Comparison of ENCODE assay signal across 1 cellular context in genomic region chr6:135087403-135087802, GRCh38.
TF ChIP-seq lines count a peak whose summit lies in the region.

No MANE protein-coding gene starts in this region.

TF ChIP-seq in K562, 482 proteins besides CTCF, POLR2A, EP300 and RAD21 (continued from another document):
- TF ChIP-seq BRF1 (IDR thresholded peaks at IDR 0.05; ENCODE audit: borderline replicate concordance, extremely low read depth, insufficient read length), result no peak
- TF ChIP-seq ZNF740 (CRISPR knock-in tag; IDR thresholded peaks at IDR 0.05), result no peak
- no peak for TF ChIP-seq ZNF740 (tag; IDR thresholded peaks at IDR 0.05)
- TF ChIP-seq ZEB2 (IDR thresholded peaks at IDR 0.05), result no peak
- TF ChIP-seq ZBTB5 (IDR thresholded peaks at IDR 0.05), result no peak
- TF ChIP-seq SAP30 (IDR thresholded peaks at IDR 0.05; ENCODE audit: borderline replicate concordance, insufficient read depth, low read depth, low read length, poor library complexity, severe bottlenecking), result no peak
- TF ChIP-seq NR4A1 (CRISPR knock-in tag; IDR thresholded peaks at IDR 0.05), result no peak
- TF ChIP-seq NR4A1 (tag; IDR thresholded peaks at IDR 0.05), result no peak
- no peak for TF ChIP-seq KLF10 (CRISPR knock-in tag; IDR thresholded peaks at IDR 0.05)
- TF ChIP-seq BCL6 (CRISPR knock-in tag; IDR thresholded peaks at IDR 0.05), result no peak
- no peak for TF ChIP-seq ZNF830 (CRISPR knock-in tag; IDR thresholded peaks at IDR 0.05)
- TF ChIP-seq, protein P1, sequence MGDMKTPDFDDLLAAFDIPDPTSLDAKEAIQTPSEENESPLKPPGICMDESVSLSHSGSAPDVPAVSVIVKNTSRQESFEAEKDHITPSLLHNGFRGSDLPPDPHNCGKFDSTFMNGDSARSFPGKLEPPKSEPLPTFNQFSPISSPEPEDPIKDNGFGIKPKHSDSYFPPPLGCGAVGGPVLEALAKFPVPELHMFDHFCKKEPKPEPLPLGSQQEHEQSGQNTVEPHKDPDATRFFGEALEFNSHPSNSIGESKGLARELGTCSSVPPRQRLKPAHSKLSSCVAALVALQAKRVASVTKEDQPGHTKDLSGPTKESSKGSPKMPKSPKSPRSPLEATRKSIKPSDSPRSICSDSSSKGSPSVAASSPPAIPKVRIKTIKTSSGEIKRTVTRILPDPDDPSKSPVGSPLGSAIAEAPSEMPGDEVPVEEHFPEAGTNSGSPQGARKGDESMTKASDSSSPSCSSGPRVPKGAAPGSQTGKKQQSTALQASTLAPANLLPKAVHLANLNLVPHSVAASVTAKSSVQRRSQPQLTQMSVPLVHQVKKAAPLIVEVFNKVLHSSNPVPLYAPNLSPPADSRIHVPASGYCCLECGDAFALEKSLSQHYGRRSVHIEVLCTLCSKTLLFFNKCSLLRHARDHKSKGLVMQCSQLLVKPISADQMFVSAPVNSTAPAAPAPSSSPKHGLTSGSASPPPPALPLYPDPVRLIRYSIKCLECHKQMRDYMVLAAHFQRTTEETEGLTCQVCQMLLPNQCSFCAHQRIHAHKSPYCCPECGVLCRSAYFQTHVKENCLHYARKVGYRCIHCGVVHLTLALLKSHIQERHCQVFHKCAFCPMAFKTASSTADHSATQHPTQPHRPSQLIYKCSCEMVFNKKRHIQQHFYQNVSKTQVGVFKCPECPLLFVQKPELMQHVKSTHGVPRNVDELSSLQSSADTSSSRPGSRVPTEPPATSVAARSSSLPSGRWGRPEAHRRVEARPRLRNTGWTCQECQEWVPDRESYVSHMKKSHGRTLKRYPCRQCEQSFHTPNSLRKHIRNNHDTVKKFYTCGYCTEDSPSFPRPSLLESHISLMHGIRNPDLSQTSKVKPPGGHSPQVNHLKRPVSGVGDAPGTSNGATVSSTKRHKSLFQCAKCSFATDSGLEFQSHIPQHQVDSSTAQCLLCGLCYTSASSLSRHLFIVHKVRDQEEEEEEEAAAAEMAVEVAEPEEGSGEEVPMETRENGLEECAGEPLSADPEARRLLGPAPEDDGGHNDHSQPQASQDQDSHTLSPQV (IDR thresholded peaks at IDR 0.05), result peak; percentile 24; the same call in 1 of the 2 replicates
- TF ChIP-seq PPARD (CRISPR knock-in tag; IDR thresholded peaks at IDR 0.05), result no peak
- no peak for TF ChIP-seq POLR2G (IDR thresholded peaks at IDR 0.05; ENCODE audit: low read depth, low read length)
- no peak for TF ChIP-seq ZNF395 (CRISPR knock-in tag; IDR thresholded peaks at IDR 0.05)
- TF ChIP-seq RBM22 (IDR thresholded peaks at IDR 0.05; ENCODE audit: low read depth, low read length, poor library complexity, severe bottlenecking), result no peak
- TF ChIP-seq NEUROD1 (IDR thresholded peaks at IDR 0.05; ENCODE audit: borderline replicate concordance, low read depth, low read length, partially characterized antibody), result no peak
- TF ChIP-seq NBN (IDR thresholded peaks at IDR 0.05; ENCODE audit: low read depth), result peak; percentile 26; the same call in 1 of the 2 replicates
- TF ChIP-seq PRPF4 (IDR thresholded peaks at IDR 0.05; ENCODE audit: insufficient read depth, low read depth, low read length, poor library complexity, severe bottlenecking), result no peak
- no peak for TF ChIP-seq OTX1 (CRISPR knock-in tag; IDR thresholded peaks at IDR 0.05)
- TF ChIP-seq BRD9 (IDR thresholded peaks at IDR 0.05; ENCODE audit: low read depth, partially characterized antibody), result peak; percentile 31
- no peak for TF ChIP-seq CREBBP (IDR thresholded peaks at IDR 0.05; ENCODE audit: low read depth, low read length)
- TF ChIP-seq, protein P2, sequence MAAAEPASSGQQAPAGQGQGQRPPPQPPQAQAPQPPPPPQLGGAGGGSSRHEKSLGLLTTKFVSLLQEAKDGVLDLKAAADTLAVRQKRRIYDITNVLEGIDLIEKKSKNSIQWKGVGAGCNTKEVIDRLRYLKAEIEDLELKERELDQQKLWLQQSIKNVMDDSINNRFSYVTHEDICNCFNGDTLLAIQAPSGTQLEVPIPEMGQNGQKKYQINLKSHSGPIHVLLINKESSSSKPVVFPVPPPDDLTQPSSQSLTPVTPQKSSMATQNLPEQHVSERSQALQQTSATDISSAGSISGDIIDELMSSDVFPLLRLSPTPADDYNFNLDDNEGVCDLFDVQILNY (CRISPR knock-in tag; IDR thresholded peaks at IDR 0.05), result no peak
- no peak for TF ChIP-seq ZBTB11 (CRISPR knock-in tag; IDR thresholded peaks at IDR 0.05)
- no peak for TF ChIP-seq CTBP1 (IDR thresholded peaks at IDR 0.05; ENCODE audit: borderline replicate concordance)
- TF ChIP-seq MLLT1 (IDR thresholded peaks at IDR 0.05), result no peak
- TF ChIP-seq ZNF512 (tag; IDR thresholded peaks at IDR 0.05), result no peak
- TF ChIP-seq, protein P3, sequence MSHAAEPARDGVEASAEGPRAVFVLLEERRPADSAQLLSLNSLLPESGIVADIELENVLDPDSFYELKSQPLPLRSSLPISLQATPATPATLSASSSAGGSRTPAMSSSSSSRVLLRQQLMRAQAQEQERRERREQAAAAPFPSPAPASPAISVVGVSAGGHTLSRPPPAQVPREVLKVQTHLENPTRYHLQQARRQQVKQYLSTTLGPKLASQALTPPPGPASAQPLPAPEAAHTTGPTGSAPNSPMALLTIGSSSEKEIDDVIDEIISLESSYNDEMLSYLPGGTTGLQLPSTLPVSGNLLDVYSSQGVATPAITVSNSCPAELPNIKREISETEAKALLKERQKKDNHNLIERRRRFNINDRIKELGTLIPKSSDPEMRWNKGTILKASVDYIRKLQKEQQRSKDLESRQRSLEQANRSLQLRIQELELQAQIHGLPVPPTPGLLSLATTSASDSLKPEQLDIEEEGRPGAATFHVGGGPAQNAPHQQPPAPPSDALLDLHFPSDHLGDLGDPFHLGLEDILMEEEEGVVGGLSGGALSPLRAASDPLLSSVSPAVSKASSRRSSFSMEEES (CRISPR knock-in tag; IDR thresholded peaks at IDR 0.05), result no peak
- TF ChIP-seq ZNF282 (CRISPR knock-in tag; IDR thresholded peaks at IDR 0.05), result no peak
- TF ChIP-seq HDAC3 (IDR thresholded peaks at IDR 0.05; ENCODE audit: borderline replicate concordance, partially characterized antibody), result no peak
- TF ChIP-seq MAZ (CRISPR knock-in tag; conservative IDR thresholded peaks at IDR 0.05 in 1 of 2, IDR thresholded peaks at IDR 0.05 in 1 of 2), result no peak
